ENCODE assay signal across 19 cellular contexts in genomic region chr2:70805987-70806386, GRCh38. TPM values are rescaled to one million over a fixed set of nuclear protein-coding genes. Genes with fewer than 3 reads are reported as not detected.
"Had no signal": no experiment of that assay in that cellular context is flagged by ENCODE, and none has a peak within 500 bp of the region (broad histone marks: within the 10 kb centered on the region; RNA-seq: fewer than 3 reads in every experiment).

No MANE protein-coding gene starts in this region.

- H3K36me3 ChIP-seq: breast epithelium, stomach, thoracic aorta had no signal

- H3K4me1 ChIP-seq: breast epithelium, stomach had no signal

- ATAC-seq: activated T-cell treated with anti-CD3 and anti-CD28 coated beads, Interleukin-2, amount 50 U/mL, for 72 hours; esophagus mucosa; left lobe of liver; natural killer cell treated with Interleukin-12 subunit alpha and Interleukin-12 subunit beta and Interleukin-15 and Interleukin-18, amount 100 ng/mL, for 72 hours; right cardiac atrium had no signal

- FAIRE-seq: endometrium, small intestine, urothelium cell line had no signal

- H3K27me3 ChIP-seq: breast epithelium had no signal

- H3K4me3 ChIP-seq: breast epithelium, dorsolateral prefrontal cortex, stomach, thoracic aorta had no signal

- H3K27ac ChIP-seq: breast epithelium, dorsolateral prefrontal cortex, stomach, thoracic aorta had no signal

- H3K27me3 Mint-ChIP-seq: activated CD4-positive, alpha-beta memory T cell treated with anti-CD3 and anti-CD28 coated beads for 36 hours; natural killer cell treated with Interleukin-12 subunit alpha and Interleukin-12 subunit beta and Interleukin-15 and Interleukin-18, amount 100 ng/mL, for 72 hours had no signal

- H3K4me3 Mint-ChIP-seq: activated CD4-positive, alpha-beta memory T cell treated with anti-CD3 and anti-CD28 coated beads for 36 hours; activated T-cell treated with anti-CD3 and anti-CD28 coated beads, Interleukin-2, amount 50 U/mL, for 72 hours had no signal

- H3K9me3 Mint-ChIP-seq: activated T-cell treated with anti-CD3 and anti-CD28 coated beads, Interleukin-2, amount 50 U/mL, for 72 hours; natural killer cell treated with Interleukin-12 subunit alpha and Interleukin-12 subunit beta and Interleukin-15 and Interleukin-18, amount 100 ng/mL, for 72 hours had no signal

- H3K27ac Mint-ChIP-seq: activated CD4-positive, alpha-beta memory T cell treated with anti-CD3 and anti-CD28 coated beads for 36 hours; activated T-cell treated with anti-CD3 and anti-CD28 coated beads, Interleukin-2, amount 50 U/mL, for 72 hours; natural killer cell treated with Interleukin-12 subunit alpha and Interleukin-12 subunit beta and Interleukin-15 and Interleukin-18, amount 100 ng/mL, for 72 hours; progenitor cell of endocrine pancreas had no signal

- H3K9me3 ChIP-seq: breast epithelium, thoracic aorta had no signal

- DNase-seq: activated CD4-positive, alpha-beta memory T cell treated with anti-CD3 and anti-CD28 coated beads for 36 hours; activated gamma-delta T cell treated with Interleukin-2 at 50 U/mL for 16 hours; activated T-cell treated with anti-CD3 and anti-CD28 coated beads, Interleukin-2, amount 50 U/mL, for 72 hours; aorta; dorsolateral prefrontal cortex; mesenchymal stem cell; occipital lobe; right cardiac atrium; small intestine; stomach had no signal

- H3K36me3 Mint-ChIP-seq: activated CD4-positive, alpha-beta memory T cell treated with anti-CD3 and anti-CD28 coated beads for 36 hours; natural killer cell treated with Interleukin-12 subunit alpha and Interleukin-12 subunit beta and Interleukin-15 and Interleukin-18, amount 100 ng/mL, for 72 hours had no signal

RNA-seq across cellular contexts. Expression of gene CLEC4F, which starts 14.4 kb away (rescaled TPM):
- total RNA-seq: activated CD4-positive, alpha-beta memory T cell treated with anti-CD3 and anti-CD28 coated beads for 36 hours; activated T-cell treated with anti-CD3 and anti-CD28 coated beads, Interleukin-2, amount 50 U/mL, for 72 hours; chondrocyte; esophagus mucosa; left lobe of liver; occipital lobe; progenitor cell of endocrine pancreas had no signal
- polyA plus RNA-seq: aorta had no signal

RNA-seq across cellular contexts. Expression of gene FIGLA, which starts 15.5 kb away (rescaled TPM):
- total RNA-seq: activated CD4-positive, alpha-beta memory T cell treated with anti-CD3 and anti-CD28 coated beads for 36 hours; aorta; breast epithelium; chondrocyte; esophagus mucosa; left lobe of liver; occipital lobe; progenitor cell of endocrine pancreas; right cardiac atrium; stomach; thoracic aorta had no signal
- polyA plus RNA-seq: aorta, right cardiac atrium, small intestine had no signal

RNA-seq across cellular contexts. Expression of gene CD207, which starts 29.6 kb away (rescaled TPM):
- total RNA-seq: activated CD4-positive, alpha-beta memory T cell treated with anti-CD3 and anti-CD28 coated beads for 36 hours; activated T-cell treated with anti-CD3 and anti-CD28 coated beads, Interleukin-2, amount 50 U/mL, for 72 hours; chondrocyte; esophagus mucosa; left lobe of liver; occipital lobe; progenitor cell of endocrine pancreas; stomach had no signal
- polyA plus RNA-seq: aorta had no signal
